ENCODE assay signal across 14 cellular contexts in the genomic region with DNA sequence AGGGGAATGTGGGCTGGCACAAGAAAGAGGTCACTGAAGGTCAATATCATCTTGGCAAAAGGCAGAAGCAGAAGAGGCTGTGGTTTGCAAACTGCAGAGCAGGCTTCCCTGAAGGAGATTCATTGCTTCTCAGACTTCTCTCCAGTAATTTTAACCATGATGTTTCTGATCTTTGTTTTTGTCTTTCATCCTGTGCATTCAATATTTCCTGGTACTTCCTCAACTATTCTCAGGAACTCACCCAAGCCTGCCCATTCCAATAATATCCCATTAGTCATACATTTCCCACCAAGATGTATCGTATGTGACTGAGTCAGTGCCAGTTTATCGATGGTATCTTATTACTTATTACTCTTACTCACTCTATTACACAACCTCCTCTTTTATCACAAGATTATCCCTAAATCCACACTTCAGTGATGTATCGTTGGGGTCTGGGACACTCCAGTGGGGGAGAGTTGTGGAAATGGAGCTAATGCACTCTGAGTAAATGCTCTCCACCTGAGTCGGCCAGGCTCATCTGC. TPM values are rescaled to one million over a fixed set of nuclear protein-coding genes. Genes with fewer than 3 reads are reported as not detected.
A peak's percentile ranks its signal among the peaks of the same experiment; 100 is the strongest.
DNase-seq lines count a peak whose midpoint lies in the region; ATAC-seq and TF ChIP-seq lines count a peak whose summit lies in the region.
"Not testable (repeated sequence)": the region's sequence is repeated elsewhere in the genome, so short reads cannot be mapped to it uniquely, and the experiment has no call there.
"Had no signal": no experiment of that assay in that cellular context is flagged by ENCODE, and none has a peak within 500 bp of the region (broad histone marks: within the 10 kb centered on the region; RNA-seq: fewer than 3 reads in every experiment).

No MANE protein-coding gene starts in this region.

- H3K9me3 ChIP-seq in PC-3 (ENCODE audit: low read length); adipocyte (ENCODE audit: control insufficient read depth, low read length); esophagus muscularis mucosa: not testable (repeated sequence)

- not testable (repeated sequence) for H3K79me2 ChIP-seq in ACC112 (ENCODE audit: control insufficient read depth, insufficient read depth, low read length, unreplicated experiment); PC-3 (ENCODE audit: low read length)

- H3K27ac ChIP-seq in ACC112 (ENCODE audit: low read depth, low read length): peak overlapping the region; percentile 11; the same call in 1 of the 2 replicates
- peak overlapping the region; percentile 93 for H3K27ac ChIP-seq in PC-3 (ENCODE audit: low read length)
- H3K27ac ChIP-seq in esophagus muscularis mucosa (replicated peaks in 1 of 4): not testable (repeated sequence)

- TF ChIP-seq EP300 in esophagus muscularis mucosa (IDR thresholded peaks at IDR 0.05): not testable (repeated sequence)

- H3K4me1 ChIP-seq in ACC112 (ENCODE audit: control insufficient read depth, insufficient read depth, low read length, unreplicated experiment); adipocyte (ENCODE audit: control insufficient read depth, insufficient read depth, low read length); esophagus muscularis mucosa: not testable (repeated sequence)
- peaks cover 26% of the 10 kb centered on the region for H3K4me1 ChIP-seq in PC-3 (ENCODE audit: insufficient read depth, low read length)

- peak overlapping the region; percentile 81 for H3K9ac ChIP-seq in PC-3 (ENCODE audit: low read length)
- H3K9ac ChIP-seq in adipocyte (ENCODE audit: low read length): not testable (repeated sequence)

- 88% methylated on average over 4 of the region's 4 CpGs for WGBS in esophagus muscularis mucosa

- H4K20me1 ChIP-seq in PC-3 (ENCODE audit: low read length): not testable (repeated sequence)

- intact Hi-C loops in PC-3 (cut with micrococcal nuclease); esophagus muscularis mucosa (cut with DNase I): not testable (repeated sequence)

- DNase-seq in ELR (ENCODE audit: low read depth) (peak; percentile 74), HT1080 (ENCODE audit: low read depth) (peak; percentile 81), PC-3 (peak; percentile 60), adipocyte (ENCODE audit: low read depth) (peak; percentile 9), esophagus muscularis mucosa (ENCODE audit: extremely low spot score) (peak; percentile 81), myocyte (ENCODE audit: low read depth) (peak; percentile 34)

- BruUV-seq in PC-3 (replicated peaks; lab: Mats Ljungman, UMichigan): not testable (repeated sequence)

- not testable (repeated sequence) for H3K9me2 ChIP-seq in PC-3 (replicated peaks; ENCODE audit: low read length)

- not testable (repeated sequence) for H3K4me3 ChIP-seq in ACC112 (ENCODE audit: low read depth, low read length); PC-3 (ENCODE audit: low read length); adipocyte (ENCODE audit: low read length); esophagus muscularis mucosa

- not testable (repeated sequence) for H2AFZ ChIP-seq in ACC112 (ENCODE audit: low read length, unreplicated experiment); PC-3 (ENCODE audit: low read length)

- peak; percentile 89 for ATAC-seq in PC-3

- TF ChIP-seq CTCF in PC-3 (conservative IDR thresholded peaks at IDR 0.05; ENCODE audit: low read depth, low read length); esophagus muscularis mucosa (IDR thresholded peaks at IDR 0.05): not testable (repeated sequence)

- H3F3A ChIP-seq in PC-3 (ENCODE audit: low read length, unreplicated experiment): not testable (repeated sequence)

- not testable (repeated sequence) for TF ChIP-seq POLR2A in esophagus muscularis mucosa (IDR thresholded peaks at IDR 0.05; ENCODE audit: low read depth)

- H3K4me2 ChIP-seq in PC-3 (ENCODE audit: low read length): peak overlapping the region; percentile 42

- H3K27me3 ChIP-seq in ACC112 (ENCODE audit: insufficient read depth, low read length); PC-3 (ENCODE audit: low read length); adipocyte (replicated peaks; ENCODE audit: control insufficient read depth, insufficient read depth, low read length); esophagus muscularis mucosa: not testable (repeated sequence)

- not testable (repeated sequence) for H3K36me3 ChIP-seq in ACC112 (ENCODE audit: insufficient read depth, low read length); PC-3 (ENCODE audit: low read depth, low read length); adipocyte (ENCODE audit: control insufficient read depth, insufficient read depth, low read length, severe bottlenecking); esophagus muscularis mucosa

- CTCF ChIA-PET in PC-3 (lab: Charles Lee): not testable (repeated sequence)

- POLR2A ChIA-PET in PC-3 (lab: Charles Lee; ENCODE audit: unreplicated experiment): interaction anchor here (0.6 kb wide), 1 partner anchor 850 kb away, joined by 4 read pairs; no protein-coding TSS in a partner anchor

RNA-seq across cellular contexts. Expression of gene SERPINB4, which starts 2.8 kb away (rescaled TPM):
- total RNA-seq in HT1080 (2014; rRNA removed; shearing (Covaris generic)): not detected in 2 replicates
- 0.15 TPM in 1 of 2 replicates, not detected in the other for polyA plus RNA-seq in HT1080 (2015; cell fraction: cytosol; rRNA removed)
- 0.09 and 0.16 TPM in 2 replicates for polyA plus RNA-seq in HT1080 (2015; cell fraction: nucleus; rRNA removed)
- 0.40 TPM in 1 of 2 replicates, not detected in the other for total RNA-seq in PC-3 (2014; rRNA removed)
- not detected for total RNA-seq in esophagus muscularis mucosa
- not detected in 2 replicates for total RNA-seq in myocyte
- polyA plus RNA-seq in myocyte (2012): not detected
- total RNA-seq: CD8-positive, alpha-beta memory T cell; GM12878; RPMI7951; SK-MEL-5 had no signal
- polyA plus RNA-seq: CD14-positive monocyte; CD8-positive, alpha-beta memory T cell; GM12878; IgD-negative memory B cell had no signal

RNA-seq across cellular contexts. Expression of gene SERPINB3, which starts 20.5 kb away (rescaled TPM):
- not detected in 2 replicates for total RNA-seq in HT1080 (2014; rRNA removed; shearing (Covaris generic))
- polyA plus RNA-seq in HT1080 (2015; cell fraction: cytosol; rRNA removed): not detected in 2 replicates
- 0.10 TPM in 1 of 2 replicates, not detected in the other for polyA plus RNA-seq in HT1080 (2015; cell fraction: nucleus; rRNA removed)
- total RNA-seq in PC-3 (2014; rRNA removed): 5.6 and 6.3 TPM in 2 replicates
- total RNA-seq in esophagus muscularis mucosa: not detected
- total RNA-seq in myocyte: not detected in 2 replicates
- polyA plus RNA-seq in myocyte (2012): not detected
- total RNA-seq: CD8-positive, alpha-beta memory T cell; GM12878; RPMI7951; SK-MEL-5 had no signal
- polyA plus RNA-seq: CD14-positive monocyte; CD8-positive, alpha-beta memory T cell; GM12878; IgD-negative memory B cell had no signal

RNA-seq across cellular contexts. Expression of gene SERPINB13, which starts 54.1 kb away (rescaled TPM):
- not detected in 2 replicates for total RNA-seq in HT1080 (2014; rRNA removed; shearing (Covaris generic))
- not detected in 2 replicates for polyA plus RNA-seq in HT1080 (2015; cell fraction: cytosol; rRNA removed)
- polyA plus RNA-seq in HT1080 (2015; cell fraction: nucleus; rRNA removed): not detected in 2 replicates
- not detected in 2 replicates for total RNA-seq in PC-3 (2014; rRNA removed)
- not detected for total RNA-seq in esophagus muscularis mucosa
- total RNA-seq in myocyte: not detected in 2 replicates
- polyA plus RNA-seq in myocyte (2012): not detected
- total RNA-seq: CD8-positive, alpha-beta memory T cell; GM12878; GM23338; RPMI7951; SK-MEL-5 had no signal
- polyA plus RNA-seq: CD14-positive monocyte; CD8-positive, alpha-beta memory T cell; GM12878; GM23338; IgD-negative memory B cell had no signal

Comparison
In these comparisons a context has a peak if more than half of its experiments do, and no peak if none do; other contexts are left out.
1. DNase-seq: peak in every context shown above with its lines; median percentile 81 in HT1080; 81 in esophagus muscularis mucosa; 74 in ELR; 60 in PC-3; 34 in myocyte; 9 in adipocyte.